Comparison of ENCODE assay signal across 16 cellular contexts in the genomic region with DNA sequence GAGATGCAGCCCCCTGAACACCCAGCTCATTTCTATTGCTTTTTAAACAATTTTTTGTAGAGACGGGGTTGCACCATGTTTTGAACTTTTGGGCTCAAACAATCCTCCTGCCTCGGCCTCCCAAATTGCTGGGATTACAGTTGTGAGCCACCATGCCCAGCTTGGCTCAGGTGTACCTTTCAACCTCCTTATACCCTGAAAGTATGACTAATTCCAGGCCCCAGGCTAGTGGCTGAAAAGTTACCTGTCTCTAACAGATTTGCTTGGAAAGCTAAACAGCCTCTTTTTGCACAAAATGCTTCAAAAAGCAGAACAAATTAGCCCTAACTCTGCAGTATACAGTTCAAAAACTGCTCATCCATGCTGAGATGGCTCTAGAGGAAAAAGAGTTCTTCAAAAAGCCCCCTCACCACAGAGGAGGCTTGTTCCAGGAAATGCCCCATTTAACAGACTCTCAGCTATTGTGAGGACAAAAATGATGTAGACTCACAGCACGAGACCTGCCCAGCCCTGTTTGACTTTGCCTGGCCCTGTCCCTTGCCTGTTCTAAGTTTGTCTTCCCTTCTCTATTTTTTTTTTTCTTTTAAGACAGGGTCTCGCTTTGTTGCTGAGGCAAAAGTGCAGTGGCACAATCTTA. TPM values are rescaled to one million over a fixed set of nuclear protein-coding genes. Genes with fewer than 3 reads are reported as not detected.
DNase-seq lines count a peak whose midpoint lies in the region; ATAC-seq and TF ChIP-seq lines count a peak whose summit lies in the region.
"Had no signal": no experiment of that assay in that cellular context is flagged by ENCODE, and none has a peak within 500 bp of the region (broad histone marks: within the 10 kb centered on the region; RNA-seq: fewer than 3 reads in every experiment).

No MANE protein-coding gene starts in this region.

- peaks cover 69% of the 10 kb centered on the region for H3K4me1 Mint-ChIP-seq in HFFc6 (ENCODE audit: low read depth)
- H3K4me1 Mint-ChIP-seq in immature natural killer cell: peaks cover 21 to 41% of the 10 kb centered on the region in 2 donors
- H3K4me1 Mint-ChIP-seq in CD14-positive monocyte: peaks cover 38% of the 10 kb centered on the region

- peak; percentile 20 for DNase-seq in HFFc6
- no peak for DNase-seq in Panc1 (ENCODE audit: low read depth, low spot score)
- no peak for DNase-seq in immature natural killer cell
- DNase-seq in CD14-positive monocyte (ENCODE audit: low spot score): no peak
- DNase-seq: CD8-positive, alpha-beta T cell; central memory CD4-positive, alpha-beta T cell; gastrocnemius medialis; NCI-H526; sigmoid colon; stimulated activated CD4-positive, alpha-beta T cell treated with anti-CD3 and anti-CD28 coated beads, Interleukin-4, amount 100 ng/mL, for 4 hours; upper lobe of left lung had no signal

- H3K4me3 ChIP-seq in Panc1 (ENCODE audit: low read depth in 2 of 2, low read length in 2 of 2): no peak overlapping the region
- H3K4me3 ChIP-seq: gastrocnemius medialis, GM12878, neural progenitor cell, sigmoid colon, upper lobe of left lung had no signal

- H3K9me3 Mint-ChIP-seq in HFFc6 (peaks cover 56% of the 10 kb centered on the region), immature natural killer cell (peaks cover 0 to 2% (median 0%) of the 10 kb centered on the region in 6 donors), CD14-positive monocyte (peaks cover 0 to 5% (median 0%) of the 10 kb centered on the region in 7 donors)
- H3K9me3 Mint-ChIP-seq: activated naive CD4-positive, alpha-beta T cell treated with anti-CD3 and anti-CD28 coated beads, Interleukin-2, amount 50 U/mL, for 24 hours; CD8-positive, alpha-beta T cell; neural progenitor cell; WTC11 had no signal

- in situ Hi-C loops in Panc1 (cut with HindIII; ENCODE audit: low pct_unique_long_range_greater_than_20kb, low sequenced_read_pairs): no loop called here

- ATAC-seq in Panc1 (no peak), HG03039 (IDR thresholded peaks at IDR 0.05; ENCODE audit: unreplicated experiment) (no peak)
- ATAC-seq: CD8-positive, alpha-beta T cell; gastrocnemius medialis; GM12878; WTC11 had no signal

- H3K27me3 ChIP-seq in Panc1 (ENCODE audit: control insufficient read depth, insufficient read depth, low read length): no peaks in the 10 kb centered on the region
- H3K27me3 ChIP-seq: gastrocnemius medialis, neural progenitor cell, upper lobe of left lung had no signal

- H3K27me3 Mint-ChIP-seq in HFFc6 (ENCODE audit: insufficient read depth) (peaks cover 58% of the 10 kb centered on the region), immature natural killer cell (ENCODE audit: low read depth in 3 of 3) (peaks cover 5 to 11% (median 7%) of the 10 kb centered on the region in 3 donors), CD14-positive monocyte (ENCODE audit: low read depth in 3 of 3) (peaks cover 16 to 30% (median 28%) of the 10 kb centered on the region in 3 donors)

- peak overlapping the region; percentile 71; the same call in 1 of the 2 replicates for H3K4me3 Mint-ChIP-seq in HFFc6
- H3K4me3 Mint-ChIP-seq in immature natural killer cell: peak overlapping the region in 1 of 5 donors; percentile 6
- H3K4me3 Mint-ChIP-seq in CD14-positive monocyte: no peak overlapping the region
- H3K4me3 Mint-ChIP-seq: activated naive CD4-positive, alpha-beta T cell treated with anti-CD3 and anti-CD28 coated beads, Interleukin-2, amount 50 U/mL, for 24 hours; CD8-positive, alpha-beta T cell; neural progenitor cell; WTC11 had no signal

- TF ChIP-seq CTCF in HFFc6 (IDR thresholded peaks at IDR 0.05) (no peak), Panc1 (IDR thresholded peaks at IDR 0.05) (no peak), CD14-positive monocyte (IDR thresholded peaks at IDR 0.05) (no peak)

- H3K36me3 Mint-ChIP-seq in HFFc6 (ENCODE audit: low read depth): peaks cover 20% of the 10 kb centered on the region
- H3K36me3 Mint-ChIP-seq in immature natural killer cell: no peaks in the 10 kb centered on the region
- peaks cover 0 to 2% of the 10 kb centered on the region in 2 donors for H3K36me3 Mint-ChIP-seq in CD14-positive monocyte
- H3K36me3 Mint-ChIP-seq: activated naive CD4-positive, alpha-beta T cell treated with anti-CD3 and anti-CD28 coated beads, Interleukin-2, amount 50 U/mL, for 24 hours; CD8-positive, alpha-beta T cell; neural progenitor cell; WTC11 had no signal

- CTCF ChIA-PET in Panc1 (lab: Charles Lee): interaction anchor here (0.6 to 1.6 kb wide), 4 partner anchors 36 to 183 kb away, joined by 3 to 4 read pairs (median 3); no protein-coding TSS in a partner anchor

- H3K4me1 ChIP-seq in Panc1 (ENCODE audit: control insufficient read depth, insufficient read depth, low read length): peaks cover 34% of the 10 kb centered on the region
- H3K4me1 ChIP-seq: neural progenitor cell had no signal

- peaks cover 2% of the 10 kb centered on the region; the same call in 1 of the 2 replicates for H3K36me3 ChIP-seq in Panc1 (ENCODE audit: control insufficient read depth, insufficient read depth, low read length)
- H3K36me3 ChIP-seq: gastrocnemius medialis, neural progenitor cell, sigmoid colon had no signal

- POLR2A ChIA-PET in Panc1 (lab: Charles Lee): interaction anchor here (0.6 to 0.8 kb wide), 3 partner anchors 20 to 123 kb away, joined by 3 to 4 read pairs (median 4); no protein-coding TSS in a partner anchor

- H3K9me3 ChIP-seq in Panc1 (ENCODE audit: control insufficient read depth, insufficient read depth, low read depth, low read length): no peaks in the 10 kb centered on the region
- H3K9me3 ChIP-seq: gastrocnemius medialis, sigmoid colon, upper lobe of left lung had no signal

- intact Hi-C loops in Panc1 (cut with micrococcal nuclease; ENCODE audit: unreplicated experiment): no loop called here
- intact Hi-C loops in CD14-positive monocyte (cut with micrococcal nuclease): loop anchor here (5.0 to 10.0 kb wide), 3 partner anchors 51 to 144 kb away; partner anchors contain the start of gene FIS1 (in 1 of the 2)

- H3K27ac ChIP-seq in Panc1 (ENCODE audit: low read length): peak overlapping the region; percentile 67
- H3K27ac ChIP-seq: gastrocnemius medialis, neural progenitor cell, sigmoid colon, upper lobe of left lung had no signal

- no TSS peak for BruUV-seq in Panc1 (replicated peaks; lab: Mats Ljungman, UMichigan)

- H3K27ac Mint-ChIP-seq in HFFc6 (peak overlapping the region; percentile 98), immature natural killer cell (peak overlapping the region in 5 of 6 donors; percentile 10 to 86 (median 61)), CD14-positive monocyte (peak overlapping the region in 3 of 7 donors; percentile 15 to 80 (median 73))
- H3K27ac Mint-ChIP-seq: activated naive CD4-positive, alpha-beta T cell treated with anti-CD3 and anti-CD28 coated beads, Interleukin-2, amount 50 U/mL, for 24 hours; CD8-positive, alpha-beta T cell had no signal

RNA-seq across cellular contexts. Expression of gene AP1S1, which starts 13.4 kb away (rescaled TPM):
- total RNA-seq in HFFc6 (2021; fragmentation: NEBNext Ultra II Directional; extraction: Animal tissue kit (Norgen Biotek cat#: 25700)): 100 to 1,000 TPM; 154 to 176 (median 166) TPM
- 74.2 TPM for total RNA-seq in Panc1 (2021; ENCODE audit: unreplicated experiment)
- 152 TPM for polyA plus RNA-seq in Panc1 (2012; ENCODE audit: insufficient read length)
- polyA plus RNA-seq in immature natural killer cell (1 to 10 TPM; 3.3 to 6.0 (median 3.6) TPM), CD14-positive monocyte (10 to 100 TPM; 10.1 to 10.9 TPM)

RNA-seq across cellular contexts. Expression of gene SERPINE1, which starts 14.0 kb away (rescaled TPM):
- 1,000 to 10,000 TPM in 4 of 6 experiments, 100 to 1,000 TPM in 2; 906 to 2,092 (median 1,052) TPM for total RNA-seq in HFFc6 (2021; fragmentation: NEBNext Ultra II Directional; extraction: Animal tissue kit (Norgen Biotek cat#: 25700))
- total RNA-seq in Panc1 (2021; ENCODE audit: unreplicated experiment): 370 TPM
- polyA plus RNA-seq in Panc1 (2012; ENCODE audit: insufficient read length): 482 TPM
- polyA plus RNA-seq in immature natural killer cell: 1 to 10 TPM in 2 of 3 donors, not detected in 1; 1.4 to 1.5 TPM
- polyA plus RNA-seq in CD14-positive monocyte: under 1 TPM; 0.07 to 0.16 TPM

RNA-seq across cellular contexts. Expression of gene VGF, which starts 24.5 kb away (rescaled TPM):
- under 1 TPM; 0.19 to 0.78 (median 0.35) TPM for total RNA-seq in HFFc6 (2021; fragmentation: NEBNext Ultra II Directional; extraction: Animal tissue kit (Norgen Biotek cat#: 25700))
- total RNA-seq in Panc1 (2021; ENCODE audit: unreplicated experiment): 4.4 TPM
- polyA plus RNA-seq in Panc1 (2012; ENCODE audit: insufficient read length): 10.8 TPM
- not detected for polyA plus RNA-seq in immature natural killer cell
- polyA plus RNA-seq in CD14-positive monocyte: not detected
- total RNA-seq: CD8-positive, alpha-beta T cell; gastrocnemius medialis had no signal

RNA-seq across cellular contexts. Expression of gene NAT16, which starts 39.2 kb away (rescaled TPM):
- total RNA-seq in HFFc6 (2021; fragmentation: NEBNext Ultra II Directional; extraction: Animal tissue kit (Norgen Biotek cat#: 25700)): not detected
- 0.15 TPM for total RNA-seq in Panc1 (2021; ENCODE audit: unreplicated experiment)
- not detected for polyA plus RNA-seq in Panc1 (2012; ENCODE audit: insufficient read length)
- polyA plus RNA-seq in immature natural killer cell: not detected
- polyA plus RNA-seq in CD14-positive monocyte: not detected
- total RNA-seq: CD8-positive, alpha-beta T cell; gastrocnemius medialis; GM12878; sigmoid colon; upper lobe of left lung had no signal
- polyA plus RNA-seq: GM12878 had no signal

RNA-seq across cellular contexts. Expression of gene TRIM56, which starts 55.6 kb away (rescaled TPM):
- 10 to 100 TPM; 17.8 to 20.6 (median 19.4) TPM for total RNA-seq in HFFc6 (2021; fragmentation: NEBNext Ultra II Directional; extraction: Animal tissue kit (Norgen Biotek cat#: 25700))
- 37.4 TPM for total RNA-seq in Panc1 (2021; ENCODE audit: unreplicated experiment)
- polyA plus RNA-seq in Panc1 (2012; ENCODE audit: insufficient read length): 31.8 TPM
- polyA plus RNA-seq in immature natural killer cell: 10 to 100 TPM in 1 of 3 donors, 1 to 10 TPM in 2; 1.5 to 20.6 (median 2.7) TPM
- polyA plus RNA-seq in CD14-positive monocyte: 1 to 10 TPM in 1 of 2 donors, under 1 TPM in 1; 0.66 to 1.2 TPM
